ENCODE assay signal across 21 cellular contexts in genomic region chr7:75704928-75705327, GRCh38. TPM values are rescaled to one million over a fixed set of nuclear protein-coding genes. Genes with fewer than 3 reads are reported as not detected.
DNase-seq lines count a peak whose midpoint lies in the region; FAIRE-seq and TF ChIP-seq lines count a peak whose summit lies in the region.
"Had no signal": no experiment of that assay in that cellular context is flagged by ENCODE, and none has a peak within 500 bp of the region (broad histone marks: within the 10 kb centered on the region; RNA-seq: fewer than 3 reads in every experiment).

No MANE protein-coding gene starts in this region.

- peaks cover 5% of the 10 kb centered on the region for H3K9me3 ChIP-seq in vagina

- peak; percentile 30 for DNase-seq in SIG-M5 treated with dmso at 0.1 percent for 504 hours (lab: John Stamatoyannopoulos, UW; ENCODE audit: unreplicated experiment)
- DNase-seq in SIG-M5 (lab: John Stamatoyannopoulos, UW): no peak
- DNase-seq in NOMO-1 treated with dmso at 0.1 percent for 144 hours (lab: John Stamatoyannopoulos, UW; ENCODE audit: unreplicated experiment): peak; percentile 58
- DNase-seq in fibroblast of gingiva (ENCODE audit: low read depth): peak; percentile 55
- no peak for DNase-seq in vagina (ENCODE audit: extremely low spot score in 2 of 2)
- no peak for DNase-seq in NCI-H1048 (lab: John Stamatoyannopoulos, UW)
- DNase-seq in GM12892 (ENCODE audit: insufficient read length): no peak
- DNase-seq: CD4-positive, CD25-positive, alpha-beta regulatory T cell; H9; NCI-H1694; NCI-H2029 treated with DMSO at 0.1 percent for 48 hours; NCI-H2171; NCI-H345; NCI-H524 treated with DMSO at 0.1 percent for 48 hours; NCI-H774; NK-92 treated with Interleukin-12 subunit alpha and Interleukin-12 subunit beta, amount 100 ng/mL, for 24 hours; T-helper 2 cell had no signal

- TF ChIP-seq CTCF in vagina (IDR thresholded peaks at IDR 0.05): no peak

- TF ChIP-seq POLR2A in vagina (IDR thresholded peaks at IDR 0.05) (no peak), GM12892 (IDR thresholded peaks at IDR 0.05; ENCODE audit: low read depth, low read length) (no peak)

- FAIRE-seq in GM12892 (lab: Jason Lieb, UNC): no peak
- FAIRE-seq: D721Med, GM18507 had no signal

- no peak overlapping the region for H3K27ac ChIP-seq in vagina
- H3K27ac ChIP-seq: SJSA1 had no signal

- no peaks in the 10 kb centered on the region for H3K27me3 ChIP-seq in vagina
- H3K27me3 ChIP-seq: SJSA1 had no signal

- intact Hi-C loops in vagina (cut with DNase I): no loop called here

- H3K4me1 ChIP-seq in vagina: no peaks in the 10 kb centered on the region
- H3K4me1 ChIP-seq: SJSA1 had no signal

- H3K36me3 ChIP-seq in vagina: no peaks in the 10 kb centered on the region

- H3K4me3 ChIP-seq in vagina: no peak overlapping the region
- H3K4me3 ChIP-seq: GM23338, SJSA1 had no signal

RNA-seq across cellular contexts. Expression of gene HIP1, which starts 33.8 kb away (rescaled TPM):
- 17.7 TPM for total RNA-seq in vagina
- 0.81 TPM for polyA plus RNA-seq in GM12892 (2012; ENCODE audit: missing spikeins)

Comparison
In these comparisons a context has a peak if more than half of its experiments do, and no peak if none do; other contexts are left out.
1. DNase-seq: peak in SIG-M5 treated with dmso at 0.1 percent for 504 hours (single experiment), NOMO-1 treated with dmso at 0.1 percent for 144 hours (single experiment) and fibroblast of gingiva (single experiment); none in SIG-M5 (single experiment), vagina (0 of 2), NCI-H1048 (single experiment) and GM12892 (single experiment).